In the genomic region with DNA sequence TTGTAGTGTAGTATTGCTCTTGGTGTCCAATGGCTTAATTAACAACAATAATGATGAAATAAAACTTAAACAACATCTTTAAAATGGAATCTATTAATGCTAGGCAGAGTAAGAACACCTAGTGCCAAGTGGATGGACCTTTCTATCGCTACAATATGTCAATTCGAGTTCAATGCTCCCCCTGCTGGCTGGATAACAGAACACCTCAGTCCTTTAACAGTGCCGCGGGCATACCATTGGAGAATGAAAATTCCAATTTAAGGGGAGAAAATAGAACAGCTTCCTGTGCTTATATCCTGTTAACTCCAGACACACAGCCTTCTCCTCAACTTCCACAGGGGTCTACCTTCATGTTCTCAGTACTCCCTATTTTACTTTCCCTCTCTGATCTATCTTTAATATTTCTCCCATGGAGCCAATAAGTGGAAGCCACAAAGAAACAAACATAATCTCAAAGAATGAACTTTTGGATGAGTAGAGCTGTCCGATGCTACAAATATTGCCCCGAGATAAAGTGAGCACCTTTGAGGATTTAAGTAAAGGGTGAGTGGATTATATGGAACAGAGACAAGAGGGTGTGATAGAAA, we compare ENCODE assay signal across 8 cellular contexts. TPM values are rescaled to one million over a fixed set of nuclear protein-coding genes. Genes with fewer than 3 reads are reported as not detected.
A peak's percentile ranks its signal among the peaks of the same experiment; 100 is the strongest.
DNase-seq lines count a peak whose midpoint lies in the region; ATAC-seq and TF ChIP-seq lines count a peak whose summit lies in the region.

No MANE protein-coding gene starts in this region.

- no peak overlapping the region for H3K9ac ChIP-seq in mesendoderm (ENCODE audit: low read length)

- H3K27ac Mint-ChIP-seq in activated CD4-positive, alpha-beta T cell treated with anti-CD3 and anti-CD28 coated beads, Interleukin-2, amount 10 ng/mL, durations not matched to agents 7 days and 5 days, result no peak overlapping the region
- H3K27ac Mint-ChIP-seq in effector memory CD8-positive, alpha-beta T cell, result no peak overlapping the region

- no peaks in the 10 kb centered on the region for H3K79me2 ChIP-seq in mesendoderm (ENCODE audit: control insufficient read depth, insufficient read depth, low read length)

- H3K36me3 Mint-ChIP-seq in activated CD4-positive, alpha-beta T cell treated with anti-CD3 and anti-CD28 coated beads, Interleukin-2, amount 10 ng/mL, durations not matched to agents 7 days and 5 days (ENCODE audit: low read depth), result no peaks in the 10 kb centered on the region
- no peaks in the 10 kb centered on the region for H3K36me3 Mint-ChIP-seq in effector memory CD8-positive, alpha-beta T cell (ENCODE audit: insufficient read depth)

- no peak overlapping the region for H4K8ac ChIP-seq in mesendoderm (ENCODE audit: low read depth, low read length)

- H3K4me3 ChIP-seq in BJ (ENCODE audit: low read depth, low read length), result no peak overlapping the region
- no peak overlapping the region for H3K4me3 ChIP-seq in mesendoderm (ENCODE audit: low read length)

- H3K4me3 Mint-ChIP-seq in activated CD4-positive, alpha-beta T cell treated with anti-CD3 and anti-CD28 coated beads, Interleukin-2, amount 10 ng/mL, durations not matched to agents 7 days and 5 days, result no peak overlapping the region
- H3K4me3 Mint-ChIP-seq in effector memory CD8-positive, alpha-beta T cell, result no peak overlapping the region

- H3K36me3 ChIP-seq in BJ (ENCODE audit: control insufficient read depth, insufficient read depth, low read length) (no peaks in the 10 kb centered on the region), mesendoderm (ENCODE audit: control insufficient read depth, insufficient read depth, low read length) (no peaks in the 10 kb centered on the region)

- H4K5ac ChIP-seq in mesendoderm (ENCODE audit: low read length), result no peak overlapping the region

- H3K27me3 ChIP-seq in BJ (ENCODE audit: control insufficient read depth, insufficient read depth, low read length), result no peaks in the 10 kb centered on the region
- H3K27me3 ChIP-seq in mesendoderm (ENCODE audit: insufficient read depth, low read length, poor library complexity), result no peaks in the 10 kb centered on the region

- H3K23ac ChIP-seq in mesendoderm (ENCODE audit: low read length), result no peak overlapping the region

- no peaks in the 10 kb centered on the region for H3K4me1 ChIP-seq in mesendoderm (ENCODE audit: control insufficient read depth, low read depth, low read length)

- H3K4me1 Mint-ChIP-seq in activated CD4-positive, alpha-beta T cell treated with anti-CD3 and anti-CD28 coated beads, Interleukin-2, amount 10 ng/mL, durations not matched to agents 7 days and 5 days, result no peaks in the 10 kb centered on the region
- H3K4me1 Mint-ChIP-seq in effector memory CD8-positive, alpha-beta T cell (ENCODE audit: low read depth in 2 of 2), result peaks cover 0 to 3% of the 10 kb centered on the region in 2 donors

- TF ChIP-seq CTCF in BJ (IDR thresholded peaks at IDR 0.05; ENCODE audit: insufficient read depth, low read depth, low read length), result peak; percentile 79

- H3K27ac ChIP-seq in mesendoderm (ENCODE audit: low read depth, low read length), result no peak overlapping the region

- H2BK5ac ChIP-seq in mesendoderm (ENCODE audit: low read length), result no peak overlapping the region

- no peak overlapping the region for H2BK120ac ChIP-seq in mesendoderm (ENCODE audit: low read depth, low read length)

- peaks cover 26% of the 10 kb centered on the region for H3K27me3 Mint-ChIP-seq in activated CD4-positive, alpha-beta T cell treated with anti-CD3 and anti-CD28 coated beads, Interleukin-2, amount 10 ng/mL, durations not matched to agents 7 days and 5 days
- H3K27me3 Mint-ChIP-seq in effector memory CD8-positive, alpha-beta T cell, result peaks cover 18 to 22% of the 10 kb centered on the region in 2 donors

- POLR2A ChIA-PET in BJ (lab: Charles Lee), result interaction anchor here (0.5 kb wide), 1 partner anchor 31 kb away, joined by 3 read pairs; no protein-coding TSS in a partner anchor
- POLR2A ChIA-PET in activated CD4-positive, alpha-beta T cell treated with anti-CD3 and anti-CD28 coated beads, Interleukin-2, amount 10 ng/mL, durations not matched to agents 7 days and 5 days (lab: Charles Lee), result no interaction called here

- peak; percentile 95 for ATAC-seq in GM19023 (IDR thresholded peaks at IDR 0.05; ENCODE audit: unreplicated experiment)
- peak; percentile 94 for ATAC-seq in HG03135 (IDR thresholded peaks at IDR 0.05; ENCODE audit: unreplicated experiment)
- ATAC-seq in effector memory CD8-positive, alpha-beta T cell (replicated peaks), result peak; percentile 80

- DNase-seq in BJ (ENCODE audit: low read depth) (no peak), NCI-H510A (lab: John Stamatoyannopoulos, UW) (peak; percentile 36), mesendoderm (peak; percentile 79)
- DNase-seq in activated CD4-positive, alpha-beta T cell treated with anti-CD3 and anti-CD28 coated beads, Interleukin-2, amount 10 ng/mL, durations not matched to agents 7 days and 5 days, result peak; percentile 65
- peak; percentile 40 to 51 (median 47) for DNase-seq in effector memory CD8-positive, alpha-beta T cell
- DNase-seq in stimulated activated naive CD4-positive, alpha-beta T cell treated with Interleukin-2 at 50 U/mL for 16 hours (lab: John Stamatoyannopoulos, UW), result peak; percentile 23

- no peaks in the 10 kb centered on the region for H3K79me1 ChIP-seq in mesendoderm (ENCODE audit: low read length)

- no peak overlapping the region for H2AK5ac ChIP-seq in mesendoderm (ENCODE audit: low read length)

- H3K9me3 Mint-ChIP-seq in activated CD4-positive, alpha-beta T cell treated with anti-CD3 and anti-CD28 coated beads, Interleukin-2, amount 10 ng/mL, durations not matched to agents 7 days and 5 days, result no peaks in the 10 kb centered on the region
- H3K9me3 Mint-ChIP-seq in effector memory CD8-positive, alpha-beta T cell, result no peaks in the 10 kb centered on the region

- CTCF ChIA-PET in BJ (lab: Yijun Ruan, JAX), result interaction anchor here (0.5 to 13.0 kb wide), 27 partner anchors 10 to 1058 kb away, joined by 3 to 405 read pairs (median 4); partner anchors contain the start of gene COL1A2
- CTCF ChIA-PET in activated CD4-positive, alpha-beta T cell treated with anti-CD3 and anti-CD28 coated beads, Interleukin-2, amount 10 ng/mL, durations not matched to agents 7 days and 5 days (lab: Charles Lee), result no interaction called here

- H3K18ac ChIP-seq in mesendoderm (ENCODE audit: low read length), result no peak overlapping the region

- WGBS in mesendoderm (ENCODE audit: extremely low coverage, insufficient coverage, low lambda C conversion rate), result no CpG with 5 or more reads among the region's 6 CpGs

- H2BK15ac ChIP-seq in mesendoderm (replicated peaks; ENCODE audit: low read depth), result no peak overlapping the region

- H3K4ac ChIP-seq in mesendoderm (ENCODE audit: low read depth, low read length), result no peak overlapping the region

- H3K4me2 ChIP-seq in mesendoderm (ENCODE audit: low read length), result no peak overlapping the region

- no peak overlapping the region for H3K56ac ChIP-seq in mesendoderm (ENCODE audit: low read length)

RNA-seq across cellular contexts. Expression of gene COL1A2, which starts 41.4 kb away (rescaled TPM):
- polyA plus RNA-seq in BJ (2011; rRNA removed), result 4,875 and 8,996 TPM in 2 replicates
- polyA minus RNA-seq in BJ (2011; rRNA and poly(A)+ RNA removed), result 1,734 and 2,279 TPM in 2 replicates
- under 1 TPM; 0.06 to 0.15 TPM for total RNA-seq in activated CD4-positive, alpha-beta T cell treated with anti-CD3 and anti-CD28 coated beads, Interleukin-2, amount 10 ng/mL, durations not matched to agents 7 days and 5 days
- 83.1 TPM for polyA plus RNA-seq in mesendoderm (2013, experiment 1 of 2)
- 83.6 TPM for polyA plus RNA-seq in mesendoderm (2013, experiment 2 of 2)
